In genomic region chr5:169695919-169696490, GRCh38 we compare ENCODE assay signal across 13 cellular contexts. TPM values are rescaled to one million over a fixed set of nuclear protein-coding genes. Genes with fewer than 3 reads are reported as not detected.
A peak's percentile ranks its signal among the peaks of the same experiment; 100 is the strongest.
DNase-seq lines count a peak whose midpoint lies in the region; ATAC-seq, FAIRE-seq and TF ChIP-seq lines count a peak whose summit lies in the region.
"Had no signal": no experiment of that assay in that cellular context is flagged by ENCODE, and none has a peak within 500 bp of the region (broad histone marks: within the 10 kb centered on the region; RNA-seq: fewer than 3 reads in every experiment).

No MANE protein-coding gene starts in this region.

- no peaks in the 10 kb centered on the region for H3K4me1 Mint-ChIP-seq in T-helper 2 cell treated with Interferon-gamma antibody and Interleukin-4, amounts not matched to agents 5 μg/mL and 100 μg/mL, for 36 hours (ENCODE audit: low read depth)

- no peak for FAIRE-seq in D721Med (lab: Jason Lieb, UNC)

- intact Hi-C loops in upper lobe of right lung (cut with DNase I), result no loop called here

- no peak for TF ChIP-seq CTCF in foreskin fibroblast (IDR thresholded peaks at IDR 0.05; ENCODE audit: low read depth, low read length)
- no peak for TF ChIP-seq CTCF in D721Med (IDR thresholded peaks at IDR 0.05; ENCODE audit: insufficient read depth, missing control alignments)
- no peak for TF ChIP-seq CTCF in upper lobe of right lung (IDR thresholded peaks at IDR 0.05)

- peak; percentile 53 for DNase-seq in 8988T
- peak; percentile 93 for DNase-seq in H4 (ENCODE audit: low spot score)
- peak; percentile 74 for DNase-seq in T1000 (lab: John Stamatoyannopoulos, UW)
- DNase-seq in foreskin fibroblast, result peak; percentile 99
- DNase-seq in NCI-H2171 treated with DMSO at 0.1 percent for 48 hours (lab: John Stamatoyannopoulos, UW), result no peak
- DNase-seq in D721Med (ENCODE audit: insufficient read length, low spot score), result no peak
- no peak for DNase-seq in T-helper 2 cell treated with Interferon-gamma antibody and Interleukin-4, amounts not matched to agents 5 μg/mL and 100 μg/mL, for 36 hours (ENCODE audit: low spot score)
- no peak for DNase-seq in upper lobe of right lung
- DNase-seq: MV-4-11; NK-92 treated with Interleukin-12 subunit alpha and Interleukin-12 subunit beta, amount 100 ng/mL, for 24 hours; stomach had no signal

- H3K36me3 ChIP-seq in upper lobe of right lung, result peaks cover 32% of the 10 kb centered on the region

- H3K27ac ChIP-seq in upper lobe of right lung, result no peak overlapping the region
- H3K27ac ChIP-seq: C4-2B, stomach had no signal

- H3K4me3 ChIP-seq in foreskin fibroblast (ENCODE audit: low read depth in 1 of 2, low read length in 2 of 2) (no peak overlapping the region), upper lobe of right lung (no peak overlapping the region)
- H3K4me3 ChIP-seq: stomach had no signal

- peaks cover 63% of the 10 kb centered on the region for H3K36me3 Mint-ChIP-seq in T-helper 2 cell treated with Interferon-gamma antibody and Interleukin-4, amounts not matched to agents 5 μg/mL and 100 μg/mL, for 36 hours (ENCODE audit: low read depth)

- H3K27me3 Mint-ChIP-seq in T-helper 2 cell treated with Interferon-gamma antibody and Interleukin-4, amounts not matched to agents 5 μg/mL and 100 μg/mL, for 36 hours (ENCODE audit: low read depth), result no peaks in the 10 kb centered on the region
- H3K27me3 Mint-ChIP-seq: activated naive CD8-positive, alpha-beta T cell had no signal

- ATAC-seq in upper lobe of right lung, result no peak

- H3K9me3 Mint-ChIP-seq in T-helper 2 cell treated with Interferon-gamma antibody and Interleukin-4, amounts not matched to agents 5 μg/mL and 100 μg/mL, for 36 hours, result no peaks in the 10 kb centered on the region

- no peaks in the 10 kb centered on the region for H3K4me1 ChIP-seq in upper lobe of right lung
- H3K4me1 ChIP-seq: stomach had no signal

- no peak overlapping the region for H3K27ac Mint-ChIP-seq in T-helper 2 cell treated with Interferon-gamma antibody and Interleukin-4, amounts not matched to agents 5 μg/mL and 100 μg/mL, for 36 hours
- H3K27ac Mint-ChIP-seq: activated naive CD8-positive, alpha-beta T cell had no signal

- no peaks in the 10 kb centered on the region for H3K27me3 ChIP-seq in upper lobe of right lung

- H3K4me3 Mint-ChIP-seq in T-helper 2 cell treated with Interferon-gamma antibody and Interleukin-4, amounts not matched to agents 5 μg/mL and 100 μg/mL, for 36 hours, result no peak overlapping the region
- H3K4me3 Mint-ChIP-seq: activated naive CD8-positive, alpha-beta T cell had no signal

- H3K9me3 ChIP-seq in upper lobe of right lung, result no peaks in the 10 kb centered on the region
- H3K9me3 ChIP-seq: stomach had no signal

RNA-seq across cellular contexts. Expression of gene DOCK2, which starts 58.9 kb away (rescaled TPM):
- 1.0 and 1.4 TPM in 2 replicates for total RNA-seq in H4 (2014; rRNA removed; shearing (Covaris generic))
- total RNA-seq in upper lobe of right lung, result 65.4 TPM

Comparison
In these comparisons a context has a peak if more than half of its experiments do, and no peak if none do; other contexts are left out.
1. DNase-seq: peak in 8988T (single experiment), H4 (single experiment), T1000 (single experiment) and foreskin fibroblast (2 of 2); none in NCI-H2171 treated with DMSO at 0.1 percent for 48 hours (single experiment), D721Med (single experiment), T-helper 2 cell treated with Interferon-gamma antibody and Interleukin-4, amounts not matched to agents 5 μg/mL and 100 μg/mL, for 36 hours (single experiment) and upper lobe of right lung (single experiment).
2. RNA of gene DOCK2, which starts 58.9 kb away (total RNA-seq): 65.4 TPM in upper lobe of right lung (single experiment); 1.0 to 1.4 TPM in H4; every median in the first group is over 10 times any median in the second.